ENCODE assay signal across 9 cellular contexts in genomic region chr5:179699640-179700298, GRCh38. TPM values are rescaled to one million over a fixed set of nuclear protein-coding genes. Genes with fewer than 3 reads are reported as not detected.
A peak's percentile ranks its signal among the peaks of the same experiment; 100 is the strongest.
DNase-seq lines count a peak whose midpoint lies in the region; ATAC-seq and TF ChIP-seq lines count a peak whose summit lies in the region.
"Had no signal": no experiment of that assay in that cellular context is flagged by ENCODE, and none has a peak within 500 bp of the region (broad histone marks: within the 10 kb centered on the region; RNA-seq: fewer than 3 reads in every experiment).

No MANE protein-coding gene starts in this region.

- peak overlapping the region; percentile 98 to 100 (median 99) for H3K27ac ChIP-seq in BLaER1 treated with 17β-estradiol and CSF1 and Interleukin-3, amounts not matched to agents 10 nM and 100 nM
- H3K27ac ChIP-seq in body of pancreas: peak overlapping the region; percentile 91 to 99 (median 96)

- H3K9me3 ChIP-seq in BLaER1 treated with 17β-estradiol and CSF1 and Interleukin-3, amounts not matched to agents 10 nM and 100 nM (replicated peaks in 1 of 11): no peaks in the 10 kb centered on the region
- H3K9me3 ChIP-seq in body of pancreas: no peaks in the 10 kb centered on the region

- peak overlapping the region; percentile 80 to 98 (median 93) for H3K4me2 ChIP-seq in BLaER1 treated with 17β-estradiol and CSF1 and Interleukin-3, amounts not matched to agents 10 nM and 100 nM

- no peaks in the 10 kb centered on the region for H3K27me3 ChIP-seq in BLaER1 treated with 17β-estradiol and CSF1 and Interleukin-3, amounts not matched to agents 10 nM and 100 nM
- no peaks in the 10 kb centered on the region for H3K27me3 ChIP-seq in body of pancreas

- peaks cover 34 to 62% (median 50%) of the 10 kb centered on the region in 10 experiments for H3K4me1 ChIP-seq in BLaER1 treated with 17β-estradiol and CSF1 and Interleukin-3, amounts not matched to agents 10 nM and 100 nM
- peaks cover 47% of the 10 kb centered on the region for H3K4me1 ChIP-seq in body of pancreas

- WGBS in body of pancreas, 2 donors: 1% methylated on average over 16 to 18 of the region's 18 CpGs

- intact Hi-C loops in body of pancreas (cut with DNase I): no loop called here
- intact Hi-C loops in left colon (cut with DNase I, micrococcal nuclease): no loop called here

- peak; percentile 79 for DNase-seq in OCI-M1 (lab: John Stamatoyannopoulos, UW)
- DNase-seq in body of pancreas: peak; percentile 34 to 61 (median 46)
- peak; percentile 30 to 42 for DNase-seq in left colon
- peak; percentile 24 to 39 (median 30) for DNase-seq in stimulated activated CD4-positive, alpha-beta T cell treated with anti-CD3 and anti-CD28 coated beads, TNF-alpha, amount 100 ng/mL, for 48 hours (ENCODE audit: low read depth in 3 of 3)
- no peak for DNase-seq in NCI-H510A treated with DMSO at 0.1 percent for 48 hours (lab: John Stamatoyannopoulos, UW)

- TF ChIP-seq CTCF in body of pancreas (IDR thresholded peaks at IDR 0.05): no peak

- peak overlapping the region; percentile 85 to 99 (median 94) for H3K4me3 ChIP-seq in BLaER1 treated with 17β-estradiol and CSF1 and Interleukin-3, amounts not matched to agents 10 nM and 100 nM
- H3K4me3 ChIP-seq in body of pancreas: peak overlapping the region; percentile 54 to 67

- peaks cover 26 to 43% (median 38%) of the 10 kb centered on the region in 11 experiments for H3K36me3 ChIP-seq in BLaER1 treated with 17β-estradiol and CSF1 and Interleukin-3, amounts not matched to agents 10 nM and 100 nM
- H3K36me3 ChIP-seq in body of pancreas (replicated peaks in 1 of 2; ENCODE audit: insufficient read depth in 1 of 2, low read depth in 2 of 2): no peaks in the 10 kb centered on the region

- TF ChIP-seq POLR2A in GM19193 (IDR thresholded peaks at IDR 0.05; ENCODE audit: extremely low read depth, insufficient read depth, insufficient read length) (peak; percentile 63), body of pancreas (IDR thresholded peaks at IDR 0.05) (no peak)

- H4K20me1 ChIP-seq in BLaER1 treated with 17β-estradiol and CSF1 and Interleukin-3, amounts not matched to agents 10 nM and 100 nM: peaks cover 41 to 59% (median 54%) of the 10 kb centered on the region in 11 experiments

- no peak for ATAC-seq in body of pancreas
- peak; percentile 31 for ATAC-seq in left colon
- ATAC-seq in GM21360 (IDR thresholded peaks at IDR 0.05; ENCODE audit: unreplicated experiment): no peak

- H3K9ac ChIP-seq in BLaER1 treated with 17β-estradiol and CSF1 and Interleukin-3, amounts not matched to agents 10 nM and 100 nM: peak overlapping the region; percentile 98 to 100 (median 100)

RNA-seq across cellular contexts. Expression of gene CANX, which starts 1.0 kb away (rescaled TPM):
- total RNA-seq in body of pancreas (100 to 1,000 TPM; 262 to 401 TPM), left colon (100 to 1,000 TPM; 506 to 601 TPM)

RNA-seq across cellular contexts. Expression of gene CBY3, which starts 18.9 kb away (rescaled TPM):
- total RNA-seq in body of pancreas (not detected), left colon (not detected)
- total RNA-seq: RPMI7951 had no signal

RNA-seq across cellular contexts. Expression of gene MAML1, which starts 32.9 kb away (rescaled TPM):
- 10 to 100 TPM; 18.1 to 18.2 TPM for total RNA-seq in body of pancreas
- total RNA-seq in left colon: 10 to 100 TPM; 22.1 to 24.9 TPM
